In genomic region chr1:77222496-77222895, GRCh38 we compare ENCODE assay signal across 19 cellular contexts. TPM values are rescaled to one million over a fixed set of nuclear protein-coding genes. Genes with fewer than 3 reads are reported as not detected.
DNase-seq lines count a peak whose midpoint lies in the region; ATAC-seq, FAIRE-seq and TF ChIP-seq lines count a peak whose summit lies in the region.
"Had no signal": no experiment of that assay in that cellular context is flagged by ENCODE, and none has a peak within 500 bp of the region (broad histone marks: within the 10 kb centered on the region; RNA-seq: fewer than 3 reads in every experiment).

No MANE protein-coding gene starts in this region.

- peak; percentile 27 for DNase-seq in H9
- DNase-seq in H1 (ENCODE audit: low read depth in 1 of 2, low spot score in 2 of 2), result no peak
- DNase-seq in mesendoderm, result peak; percentile 58
- DNase-seq in SHP77 treated with DMSO at 0.1 percent for 48 hours (lab: John Stamatoyannopoulos, UW), result no peak
- no peak for DNase-seq in middle frontal gyrus (ENCODE audit: extremely low spot score, low spot score)
- no peak for DNase-seq in stimulated activated CD4-positive, alpha-beta T cell treated with anti-CD3 and anti-CD28 coated beads, Interleukin-4, amount 100 ng/mL, for 1 hour
- DNase-seq: AML-193; Calu3; CD4-positive, alpha-beta memory T cell; DMS79 treated with DMSO at 0.1 percent for 48 hours; IMR-90 had no signal

- H2BK15ac ChIP-seq in H9 (ENCODE audit: low read depth, low read length), result no peak overlapping the region
- H2BK15ac ChIP-seq in H1 (ENCODE audit: low read length), result no peak overlapping the region
- no peak overlapping the region for H2BK15ac ChIP-seq in mesendoderm (replicated peaks; ENCODE audit: low read depth)

- peak overlapping the region in 1 of 2 experiments; percentile 43; a peak in 2 of 5 replicates for H3K4me3 Mint-ChIP-seq in H9

- H3K4me1 ChIP-seq in H9 (ENCODE audit: insufficient read depth, low read length), result no peaks in the 10 kb centered on the region; the same call in 1 of the 2 replicates
- peaks cover 0 to 3% (median 1%) of the 10 kb centered on the region in 4 experiments; a peak in 4 of 7 replicates for H3K4me1 ChIP-seq in H1 (replicated peaks in 1 of 4; ENCODE audit: control insufficient read depth in 3 of 4, insufficient read depth in 4 of 4, low read length in 3 of 4)
- H3K4me1 ChIP-seq in mesendoderm (ENCODE audit: control insufficient read depth, low read depth, low read length), result no peaks in the 10 kb centered on the region

- ATAC-seq in GM18517 (IDR thresholded peaks at IDR 0.05; ENCODE audit: unreplicated experiment), result no peak
- ATAC-seq: GM12878, HCT116, K562 had no signal

- no peak for TF ChIP-seq POLR2A in H1 (IDR thresholded peaks at IDR 0.05; ENCODE audit: control extremely low read depth in 1 of 2, low read depth in 2 of 2, low read length in 2 of 2)

- H3K4me2 ChIP-seq in H9 (ENCODE audit: insufficient read depth, insufficient read length, low read length) (no peak overlapping the region), H1 (ENCODE audit: insufficient read depth in 1 of 2, low read depth in 2 of 2, low read length in 2 of 2) (no peak overlapping the region), mesendoderm (ENCODE audit: low read length) (no peak overlapping the region)

- no CpG with 5 or more reads among the region's 5 CpGs for WGBS in H9 (ENCODE audit: extremely low coverage, insufficient read length, low lambda C conversion rate)
- 75% methylated on average over 5 of the region's 5 CpGs; no CpG with 5 or more reads in 1 of the 2 experiments for WGBS in H1 (ENCODE audit: extremely low coverage in 1 of 2, insufficient coverage in 1 of 2, insufficient read length in 1 of 2, insufficient replicate concordance in 2 of 2, low coverage in 1 of 2, low lambda C conversion rate in 2 of 2, missing lambda C conversion rate in 1 of 2), 2 experiments
- WGBS in mesendoderm (ENCODE audit: extremely low coverage, insufficient coverage, low lambda C conversion rate), result no CpG with 5 or more reads among the region's 5 CpGs

- H2BK5ac ChIP-seq in H9 (ENCODE audit: insufficient read length, low read length) (no peak overlapping the region), H1 (ENCODE audit: low read depth, low read length) (peak overlapping the region; percentile 83), mesendoderm (ENCODE audit: low read length) (no peak overlapping the region)

- FAIRE-seq in H1 (lab: Jason Lieb, UNC), result no peak
- FAIRE-seq: A204.1, GM12878, HTR-8/SVneo, K562 had no signal

- H3K9ac ChIP-seq in H9 (ENCODE audit: extremely low read depth, insufficient read length, low read length) (no peak overlapping the region), H1 (replicated peaks in 1 of 4; ENCODE audit: extremely low read depth in 1 of 4, low read depth in 3 of 4, low read length in 3 of 4) (no peak overlapping the region), mesendoderm (ENCODE audit: low read length) (no peak overlapping the region)

- CTCF ChIA-PET in H1 (lab: Charles Lee; ENCODE audit: partially characterized antibody), result no interaction called here

- H4K5ac ChIP-seq in H9 (ENCODE audit: insufficient read length, low read depth, low read length), result no peak overlapping the region
- no peak overlapping the region for H4K5ac ChIP-seq in H1 (ENCODE audit: insufficient read length, low read depth, low read length)
- H4K5ac ChIP-seq in mesendoderm (ENCODE audit: low read length), result no peak overlapping the region

- no peak overlapping the region for H2AK5ac ChIP-seq in H9 (ENCODE audit: insufficient read length, low read length)
- H2AK5ac ChIP-seq in H1 (ENCODE audit: low read depth, low read length), result no peak overlapping the region
- H2AK5ac ChIP-seq in mesendoderm (ENCODE audit: low read length), result no peak overlapping the region

- no peak overlapping the region for H3K56ac ChIP-seq in H9 (ENCODE audit: insufficient read length, low read depth, low read length)
- H3K56ac ChIP-seq in H1 (replicated peaks; ENCODE audit: insufficient read length, low read depth, low read length), result no peak overlapping the region
- no peak overlapping the region for H3K56ac ChIP-seq in mesendoderm (ENCODE audit: low read length)

- H2AFZ ChIP-seq in H9 (ENCODE audit: low read length) (no peak overlapping the region), H1 (ENCODE audit: low read length) (no peak overlapping the region)

- H3K79me2 ChIP-seq in H9 (ENCODE audit: insufficient read depth, low read length) (no peaks in the 10 kb centered on the region), H1 (ENCODE audit: control insufficient read depth in 1 of 2, insufficient read depth in 2 of 2, low read length in 2 of 2) (peaks cover 0 to 6% of the 10 kb centered on the region in 2 experiments; a peak in 2 of 4 replicates), mesendoderm (ENCODE audit: control insufficient read depth, insufficient read depth, low read length) (no peaks in the 10 kb centered on the region)

- no peak overlapping the region for H3T11ph ChIP-seq in H9 (ENCODE audit: low read length)

- H2BK20ac ChIP-seq in H9 (ENCODE audit: low read depth, low read length, poor library complexity, severe bottlenecking) (no peak overlapping the region), H1 (ENCODE audit: low read length) (no peak overlapping the region)

- H3K23me2 ChIP-seq in H9 (ENCODE audit: insufficient read length, low read depth, low read length, poor library complexity, severe bottlenecking), result peaks cover 3% of the 10 kb centered on the region
- 0 out of 2 replicates have a peak, but pooled peaks cover 2% of the 10 kb centered on the region for H3K23me2 ChIP-seq in H1 (ENCODE audit: low read depth, low read length)

- H3K27ac ChIP-seq in H9 (ENCODE audit: insufficient read length, low read depth, low read length) (no peak overlapping the region), H1 (ENCODE audit: low read depth, low read length) (no peak overlapping the region), mesendoderm (ENCODE audit: low read depth, low read length) (no peak overlapping the region)
- H3K27ac ChIP-seq: C4-2B had no signal

- H3K79me1 ChIP-seq in H9 (ENCODE audit: insufficient read depth, low read depth, low read length, poor library complexity, severe bottlenecking) (no peaks in the 10 kb centered on the region), H1 (ENCODE audit: low read depth, low read length) (no peaks in the 10 kb centered on the region), mesendoderm (ENCODE audit: low read length) (no peaks in the 10 kb centered on the region)

- peaks cover 20 to 30% (median 29%) of the 10 kb centered on the region in 3 experiments for H3K36me3 Mint-ChIP-seq in H9 (ENCODE audit: insufficient read depth in 1 of 3, low read depth in 3 of 3)

- H3K4me1 Mint-ChIP-seq in H9, result peaks cover 29 to 30% of the 10 kb centered on the region in 2 experiments

- H4K8ac ChIP-seq in H9 (replicated peaks; ENCODE audit: insufficient read length, low read depth, low read length) (no peak overlapping the region), H1 (ENCODE audit: extremely low read depth, insufficient read depth, low read length) (no peak overlapping the region), mesendoderm (ENCODE audit: low read depth, low read length) (no peak overlapping the region)

- H3K9me3 Mint-ChIP-seq in H9, result peaks cover 7 to 8% of the 10 kb centered on the region in 2 experiments; a peak in 2 of 5 replicates

- H3K9me3 ChIP-seq in H9 (ENCODE audit: control insufficient read depth, low read depth, low read length), result no peaks in the 10 kb centered on the region
- H3K9me3 ChIP-seq in H1 (ENCODE audit: insufficient read depth in 2 of 2, low read depth in 1 of 2, low read length in 1 of 2), result peaks cover 0 to 4% of the 10 kb centered on the region in 2 experiments; a peak in 1 of 4 replicates

- H4K20me1 ChIP-seq in H9 (ENCODE audit: control insufficient read depth, insufficient read depth, insufficient read length) (no peaks in the 10 kb centered on the region), H1 (replicated peaks in 1 of 2; ENCODE audit: control insufficient read depth in 1 of 2, insufficient read depth in 2 of 2, low read length in 2 of 2) (no peaks in the 10 kb centered on the region)

- TF ChIP-seq EP300 in H1 (IDR thresholded peaks at IDR 0.05; ENCODE audit: borderline replicate concordance in 1 of 2, low read depth in 2 of 2, low read length in 2 of 2), result no peak

- H3K4ac ChIP-seq in H9 (ENCODE audit: low read depth, low read length) (no peak overlapping the region), H1 (replicated peaks; ENCODE audit: insufficient read length, low read depth, low read length) (no peak overlapping the region), mesendoderm (ENCODE audit: low read depth, low read length) (no peak overlapping the region)

- H3K36me3 ChIP-seq in H1 (ENCODE audit: control insufficient read depth in 2 of 4, insufficient read depth in 4 of 4, low read length in 3 of 4) (peaks cover 0 to 9% (median 2%) of the 10 kb centered on the region in 4 experiments; a peak in 2 of 8 replicates), mesendoderm (ENCODE audit: control insufficient read depth, insufficient read depth, low read length) (no peaks in the 10 kb centered on the region)

- TF ChIP-seq RAD21 in H1 (IDR thresholded peaks at IDR 0.05 in 1 of 2, conservative IDR thresholded peaks at IDR 0.05 in 1 of 2; ENCODE audit: low read depth in 2 of 2, low read length in 2 of 2), result no peak

- H3K18ac ChIP-seq in H9 (ENCODE audit: insufficient read length, low read depth, low read length) (no peak overlapping the region), H1 (ENCODE audit: extremely low read depth, low read length) (no peak overlapping the region), mesendoderm (ENCODE audit: low read length) (no peak overlapping the region)

- H2BK120ac ChIP-seq in H9 (ENCODE audit: low read depth, low read length, poor library complexity, severe bottlenecking), result no peak overlapping the region
- no peak overlapping the region for H2BK120ac ChIP-seq in H1 (replicated peaks; ENCODE audit: low read depth, low read length)
- no peak overlapping the region for H2BK120ac ChIP-seq in mesendoderm (ENCODE audit: low read depth, low read length)

- H3K23ac ChIP-seq in H9 (ENCODE audit: insufficient read length, low read depth, low read length) (no peak overlapping the region), H1 (ENCODE audit: insufficient read length) (no peak overlapping the region), mesendoderm (ENCODE audit: low read length) (no peak overlapping the region)

- H3K14ac ChIP-seq in H9 (ENCODE audit: insufficient read depth, low read length) (no peak overlapping the region), H1 (ENCODE audit: insufficient read length) (no peak overlapping the region)

- no peaks in the 10 kb centered on the region for H3K27me3 Mint-ChIP-seq in H9 (ENCODE audit: low read depth)
- H3K27me3 Mint-ChIP-seq: CD4-positive, alpha-beta memory T cell had no signal

- H3K27me3 ChIP-seq in H9 (ENCODE audit: insufficient read depth, low read length), result no peaks in the 10 kb centered on the region
- H3K27me3 ChIP-seq in H1 (replicated peaks in 1 of 4; ENCODE audit: control insufficient read depth in 3 of 4, extremely low read depth in 1 of 4, insufficient read depth in 3 of 4, low read length in 3 of 4), result no peaks in the 10 kb centered on the region
- no peaks in the 10 kb centered on the region for H3K27me3 ChIP-seq in mesendoderm (ENCODE audit: insufficient read depth, low read length, poor library complexity)

- H3K27ac Mint-ChIP-seq in H9, result peak overlapping the region in 2 of 3 experiments; percentile 37 to 83; a peak in 5 of 7 replicates

- H4K91ac ChIP-seq in H9 (ENCODE audit: insufficient read length, low read depth, low read length) (no peak overlapping the region), H1 (replicated peaks; ENCODE audit: insufficient read length, low read length) (no peak overlapping the region)

- POLR2A ChIA-PET in H1 (lab: Charles Lee; ENCODE audit: partially characterized antibody), result interaction anchor here (1.6 kb wide), 1 partner anchor 59 kb away, joined by 3 read pairs; the partner anchor contains the start of gene AK5

- TF ChIP-seq CTCF in H9 (conservative IDR thresholded peaks at IDR 0.05), result no peak
- TF ChIP-seq CTCF in H1 (IDR thresholded peaks at IDR 0.05; ENCODE audit: control extremely low read depth in 1 of 3, insufficient read depth in 1 of 3, low read depth in 1 of 3, low read length in 3 of 3), result no peak

- H3K4me3 ChIP-seq in H1 (ENCODE audit: extremely low read depth in 1 of 4, insufficient read depth in 2 of 4, low read depth in 3 of 4, low read length in 4 of 4), result no peak overlapping the region
- H3K4me3 ChIP-seq in mesendoderm (ENCODE audit: low read length), result no peak overlapping the region
- H3K4me3 ChIP-seq: GM12878, K562 had no signal

- H2BK12ac ChIP-seq in H9 (ENCODE audit: insufficient read length, low read depth, low read length) (no peak overlapping the region), H1 (ENCODE audit: low read depth, low read length) (no peak overlapping the region)

RNA-seq across cellular contexts. Expression of gene PIGK, which starts 3.3 kb away (rescaled TPM):
- 20.1 and 22.1 TPM in 2 replicates for total RNA-seq in H9 (2021)
- 22.7 and 23.2 TPM in 2 replicates for total RNA-seq in H1 (2021; fragmentation: NEBNext Ultra II Directional; extraction: Animal tissue kit (Norgen Biotek cat#: 25700))
- polyA plus RNA-seq in H1 (2011; rRNA removed), result 5.0 and 5.6 TPM in 2 replicates
- 9.3 TPM for polyA plus RNA-seq in H1 (2011; cell fraction: cytosol; rRNA removed)
- 2.9 TPM for polyA plus RNA-seq in H1 (2011; cell fraction: nucleus; rRNA removed)
- polyA plus RNA-seq in H1 (2012, experiment 1 of 2), result 8.4 to 13.0 TPM (median 10.1 TPM) in 4 replicates
- polyA plus RNA-seq in H1 (2012, experiment 2 of 2), result 0.66 TPM
- polyA plus RNA-seq in H1 (2013, experiment 1 of 2), result 31.7 TPM
- 35.2 TPM for polyA plus RNA-seq in H1 (2013, experiment 2 of 2)
- 10.9 and 17.4 TPM in 2 replicates for polyA minus RNA-seq in H1 (2011; rRNA and poly(A)+ RNA removed)
- 17.9 TPM for polyA minus RNA-seq in H1 (2011; cell fraction: cytosol; rRNA and poly(A)+ RNA removed)
- 13.5 TPM for polyA minus RNA-seq in H1 (2011; cell fraction: nucleus; rRNA and poly(A)+ RNA removed)
- 16.0 TPM for polyA plus RNA-seq in mesendoderm (2013, experiment 1 of 2)
- 15.7 TPM for polyA plus RNA-seq in mesendoderm (2013, experiment 2 of 2)

RNA-seq across cellular contexts. Expression of gene AK5, which starts 59.3 kb away (rescaled TPM):
- 2.5 and 2.6 TPM in 2 replicates for total RNA-seq in H9 (2021)
- 5.2 and 7.1 TPM in 2 replicates for total RNA-seq in H1 (2021; fragmentation: NEBNext Ultra II Directional; extraction: Animal tissue kit (Norgen Biotek cat#: 25700))
- 2.0 and 2.1 TPM in 2 replicates for polyA plus RNA-seq in H1 (2011; rRNA removed)
- polyA plus RNA-seq in H1 (2011; cell fraction: cytosol; rRNA removed), result 3.8 TPM
- 1.6 TPM for polyA plus RNA-seq in H1 (2011; cell fraction: nucleus; rRNA removed)
- polyA plus RNA-seq in H1 (2012, experiment 1 of 2), result 2.8 to 11.9 TPM (median 3.8 TPM) in 4 replicates
- 1.7 TPM for polyA plus RNA-seq in H1 (2012, experiment 2 of 2)
- 4.8 TPM for polyA plus RNA-seq in H1 (2013, experiment 1 of 2)
- 3.2 TPM for polyA plus RNA-seq in H1 (2013, experiment 2 of 2)
- 2.4 and 2.6 TPM in 2 replicates for polyA minus RNA-seq in H1 (2011; rRNA and poly(A)+ RNA removed)
- polyA minus RNA-seq in H1 (2011; cell fraction: cytosol; rRNA and poly(A)+ RNA removed), result 6.5 TPM
- polyA minus RNA-seq in H1 (2011; cell fraction: nucleus; rRNA and poly(A)+ RNA removed), result 5.3 TPM
- polyA plus RNA-seq in mesendoderm (2013, experiment 1 of 2), result 1.8 TPM
- 1.3 TPM for polyA plus RNA-seq in mesendoderm (2013, experiment 2 of 2)
- total RNA-seq: Calu3, G401, K562 had no signal

Comparison
In these comparisons a context has a peak if more than half of its experiments do, and no peak if none do; other contexts are left out.
1. DNase-seq: peak in H9 (single experiment) and mesendoderm (single experiment); none in H1 (0 of 2), SHP77 treated with DMSO at 0.1 percent for 48 hours (single experiment), middle frontal gyrus (single experiment) and stimulated activated CD4-positive, alpha-beta T cell treated with anti-CD3 and anti-CD28 coated beads, Interleukin-4, amount 100 ng/mL, for 1 hour (single experiment).